ENCODE assay signal across 1 cellular context in the genomic region with DNA sequence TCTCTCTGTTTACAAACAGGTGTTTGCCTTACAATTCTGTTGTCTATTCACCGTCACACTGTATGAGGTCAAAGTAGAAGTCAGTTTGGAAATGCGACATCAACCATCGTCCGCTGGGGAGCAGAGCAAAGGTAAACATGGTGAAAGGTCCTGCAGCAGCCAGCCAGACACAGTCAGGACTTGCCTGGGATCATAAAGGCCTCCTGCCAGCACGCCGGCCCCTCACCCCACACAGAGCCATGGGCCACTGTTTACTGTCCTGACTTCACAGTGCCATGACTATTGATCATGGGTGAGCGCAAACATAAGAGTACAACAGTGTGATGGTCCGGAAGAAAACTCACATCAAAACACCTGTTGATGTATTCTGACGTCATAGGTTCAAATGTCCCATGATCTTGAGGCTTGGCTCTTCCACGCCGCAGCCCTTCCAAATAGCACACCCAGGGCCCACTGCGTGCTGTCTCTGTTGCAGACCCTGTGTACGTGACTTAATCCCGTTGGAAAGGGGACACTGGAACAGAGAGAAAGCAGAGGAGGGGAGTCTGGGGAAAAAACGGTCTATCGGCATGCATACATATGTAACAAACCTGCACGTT.
TF ChIP-seq lines count a peak whose summit lies in the region.

No MANE protein-coding gene starts in this region.

TF ChIP-seq in HepG2, 621 proteins besides CTCF, POLR2A, EP300 and RAD21 (continued from another document and continues in another):
- TF ChIP-seq, protein P1, sequence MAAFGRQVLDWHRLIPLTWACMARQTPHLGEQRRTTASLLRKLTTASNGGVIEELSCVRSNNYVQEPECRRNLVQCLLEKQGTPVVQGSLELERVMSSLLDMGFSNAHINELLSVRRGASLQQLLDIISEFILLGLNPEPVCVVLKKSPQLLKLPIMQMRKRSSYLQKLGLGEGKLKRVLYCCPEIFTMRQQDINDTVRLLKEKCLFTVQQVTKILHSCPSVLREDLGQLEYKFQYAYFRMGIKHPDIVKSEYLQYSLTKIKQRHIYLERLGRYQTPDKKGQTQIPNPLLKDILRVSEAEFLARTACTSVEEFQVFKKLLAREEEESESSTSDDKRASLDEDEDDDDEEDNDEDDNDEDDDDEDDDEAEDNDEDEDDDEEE (CRISPR knock-in tag; IDR thresholded peaks at IDR 0.05), result peak; percentile 67; the same call in 1 of the 2 replicates
- TF ChIP-seq, protein P2, sequence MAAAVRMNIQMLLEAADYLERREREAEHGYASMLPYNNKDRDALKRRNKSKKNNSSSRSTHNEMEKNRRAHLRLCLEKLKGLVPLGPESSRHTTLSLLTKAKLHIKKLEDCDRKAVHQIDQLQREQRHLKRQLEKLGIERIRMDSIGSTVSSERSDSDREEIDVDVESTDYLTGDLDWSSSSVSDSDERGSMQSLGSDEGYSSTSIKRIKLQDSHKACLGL (CRISPR knock-in tag; IDR thresholded peaks at IDR 0.05), result peak; percentile 44; the same call in 1 of the 2 replicates
- TF ChIP-seq POGZ (CRISPR knock-in tag; IDR thresholded peaks at IDR 0.05) (peak; percentile 100), DPF2 (CRISPR knock-in tag; IDR thresholded peaks at IDR 0.05; ENCODE audit: borderline replicate concordance, low read depth) (peak; percentile 99), STAG1 (CRISPR knock-in tag; IDR thresholded peaks at IDR 0.05) (peak; percentile 54), ZNF777 (CRISPR knock-in tag; IDR thresholded peaks at IDR 0.05) (no peak), SMARCE1 (IDR thresholded peaks at IDR 0.05; ENCODE audit: borderline replicate concordance) (no peak), ZFP1 (CRISPR knock-in tag; IDR thresholded peaks at IDR 0.05) (peak; percentile 98), TCF7L2 (IDR thresholded peaks at IDR 0.05; ENCODE audit: low read depth, low read length) (no peak), MAFK (conservative IDR thresholded peaks at IDR 0.05 in 1 of 2, IDR thresholded peaks at IDR 0.05 in 1 of 2; ENCODE audit: low read length in 2 of 2) (no peak), ZNF615 (CRISPR knock-in tag; IDR thresholded peaks at IDR 0.05; ENCODE audit: borderline replicate concordance) (no peak; the same call in 1 of the 2 replicates), MATR3 (CRISPR knock-in tag; IDR thresholded peaks at IDR 0.05) (no peak), KLF13 (CRISPR knock-in tag; IDR thresholded peaks at IDR 0.05) (no peak), ATF7 (IDR thresholded peaks at IDR 0.05) (peak; percentile 99), ATF7 (CRISPR knock-in tag; IDR thresholded peaks at IDR 0.05) (peak; percentile 99), ZSCAN29 (CRISPR knock-in tag; conservative IDR thresholded peaks at IDR 0.05) (peak; percentile 93), ADNP (CRISPR knock-in tag; IDR thresholded peaks at IDR 0.05) (peak; percentile 90), TP53 (CRISPR knock-in tag; conservative IDR thresholded peaks at IDR 0.05) (peak; percentile 87; the same call in 1 of the 2 replicates), NFYB (CRISPR knock-in tag; IDR thresholded peaks at IDR 0.05) (peak; percentile 54), ARNT (IDR thresholded peaks at IDR 0.05) (no peak), ZNF850 (CRISPR knock-in tag; conservative IDR thresholded peaks at IDR 0.05) (no peak; the same call in 1 of the 2 replicates), ZNF17 (CRISPR knock-in tag; IDR thresholded peaks at IDR 0.05) (no peak), ZNF782 (CRISPR knock-in tag; IDR thresholded peaks at IDR 0.05; ENCODE audit: borderline replicate concordance) (peak; percentile 50; the same call in 1 of the 2 replicates), ZNF790 (CRISPR knock-in tag; IDR thresholded peaks at IDR 0.05; ENCODE audit: borderline replicate concordance) (no peak; the same call in 1 of the 2 replicates), GABPA (IDR thresholded peaks at IDR 0.05; ENCODE audit: low read depth, low read length) (no peak), GABPA (CRISPR knock-in tag; IDR thresholded peaks at IDR 0.05; ENCODE audit: low read depth) (peak; percentile 81), PHF5A (CRISPR knock-in tag; IDR thresholded peaks at IDR 0.05; ENCODE audit: low read depth, unreplicated experiment) (peak; percentile 90), ZNF549 (CRISPR knock-in tag; IDR thresholded peaks at IDR 0.05) (no peak), ETV5 (CRISPR knock-in tag; IDR thresholded peaks at IDR 0.05; ENCODE audit: borderline replicate concordance) (peak; percentile 99)
- TF ChIP-seq, protein P3, sequence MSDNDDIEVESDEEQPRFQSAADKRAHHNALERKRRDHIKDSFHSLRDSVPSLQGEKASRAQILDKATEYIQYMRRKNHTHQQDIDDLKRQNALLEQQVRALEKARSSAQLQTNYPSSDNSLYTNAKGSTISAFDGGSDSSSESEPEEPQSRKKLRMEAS (IDR thresholded peaks at IDR 0.05), result peak; percentile 94
- TF ChIP-seq, protein P4, sequence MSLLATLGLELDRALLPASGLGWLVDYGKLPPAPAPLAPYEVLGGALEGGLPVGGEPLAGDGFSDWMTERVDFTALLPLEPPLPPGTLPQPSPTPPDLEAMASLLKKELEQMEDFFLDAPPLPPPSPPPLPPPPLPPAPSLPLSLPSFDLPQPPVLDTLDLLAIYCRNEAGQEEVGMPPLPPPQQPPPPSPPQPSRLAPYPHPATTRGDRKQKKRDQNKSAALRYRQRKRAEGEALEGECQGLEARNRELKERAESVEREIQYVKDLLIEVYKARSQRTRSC (CRISPR knock-in tag; IDR thresholded peaks at IDR 0.05; ENCODE audit: low read depth), result no peak
- TF ChIP-seq, protein P5, sequence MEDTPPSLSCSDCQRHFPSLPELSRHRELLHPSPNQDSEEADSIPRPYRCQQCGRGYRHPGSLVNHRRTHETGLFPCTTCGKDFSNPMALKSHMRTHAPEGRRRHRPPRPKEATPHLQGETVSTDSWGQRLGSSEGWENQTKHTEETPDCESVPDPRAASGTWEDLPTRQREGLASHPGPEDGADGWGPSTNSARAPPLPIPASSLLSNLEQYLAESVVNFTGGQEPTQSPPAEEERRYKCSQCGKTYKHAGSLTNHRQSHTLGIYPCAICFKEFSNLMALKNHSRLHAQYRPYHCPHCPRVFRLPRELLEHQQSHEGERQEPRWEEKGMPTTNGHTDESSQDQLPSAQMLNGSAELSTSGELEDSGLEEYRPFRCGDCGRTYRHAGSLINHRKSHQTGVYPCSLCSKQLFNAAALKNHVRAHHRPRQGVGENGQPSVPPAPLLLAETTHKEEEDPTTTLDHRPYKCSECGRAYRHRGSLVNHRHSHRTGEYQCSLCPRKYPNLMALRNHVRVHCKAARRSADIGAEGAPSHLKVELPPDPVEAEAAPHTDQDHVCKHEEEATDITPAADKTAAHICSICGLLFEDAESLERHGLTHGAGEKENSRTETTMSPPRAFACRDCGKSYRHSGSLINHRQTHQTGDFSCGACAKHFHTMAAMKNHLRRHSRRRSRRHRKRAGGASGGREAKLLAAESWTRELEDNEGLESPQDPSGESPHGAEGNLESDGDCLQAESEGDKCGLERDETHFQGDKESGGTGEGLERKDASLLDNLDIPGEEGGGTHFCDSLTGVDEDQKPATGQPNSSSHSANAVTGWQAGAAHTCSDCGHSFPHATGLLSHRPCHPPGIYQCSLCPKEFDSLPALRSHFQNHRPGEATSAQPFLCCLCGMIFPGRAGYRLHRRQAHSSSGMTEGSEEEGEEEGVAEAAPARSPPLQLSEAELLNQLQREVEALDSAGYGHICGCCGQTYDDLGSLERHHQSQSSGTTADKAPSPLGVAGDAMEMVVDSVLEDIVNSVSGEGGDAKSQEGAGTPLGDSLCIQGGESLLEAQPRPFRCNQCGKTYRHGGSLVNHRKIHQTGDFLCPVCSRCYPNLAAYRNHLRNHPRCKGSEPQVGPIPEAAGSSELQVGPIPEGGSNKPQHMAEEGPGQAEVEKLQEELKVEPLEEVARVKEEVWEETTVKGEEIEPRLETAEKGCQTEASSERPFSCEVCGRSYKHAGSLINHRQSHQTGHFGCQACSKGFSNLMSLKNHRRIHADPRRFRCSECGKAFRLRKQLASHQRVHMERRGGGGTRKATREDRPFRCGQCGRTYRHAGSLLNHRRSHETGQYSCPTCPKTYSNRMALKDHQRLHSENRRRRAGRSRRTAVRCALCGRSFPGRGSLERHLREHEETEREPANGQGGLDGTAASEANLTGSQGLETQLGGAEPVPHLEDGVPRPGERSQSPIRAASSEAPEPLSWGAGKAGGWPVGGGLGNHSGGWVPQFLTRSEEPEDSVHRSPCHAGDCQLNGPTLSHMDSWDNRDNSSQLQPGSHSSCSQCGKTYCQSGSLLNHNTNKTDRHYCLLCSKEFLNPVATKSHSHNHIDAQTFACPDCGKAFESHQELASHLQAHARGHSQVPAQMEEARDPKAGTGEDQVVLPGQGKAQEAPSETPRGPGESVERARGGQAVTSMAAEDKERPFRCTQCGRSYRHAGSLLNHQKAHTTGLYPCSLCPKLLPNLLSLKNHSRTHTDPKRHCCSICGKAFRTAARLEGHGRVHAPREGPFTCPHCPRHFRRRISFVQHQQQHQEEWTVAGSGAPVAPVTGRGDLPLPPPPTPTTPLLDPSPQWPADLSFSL (CRISPR knock-in tag; IDR thresholded peaks at IDR 0.05), result peak; percentile 57; the same call in 1 of the 2 replicates
- TF ChIP-seq, protein P6, sequence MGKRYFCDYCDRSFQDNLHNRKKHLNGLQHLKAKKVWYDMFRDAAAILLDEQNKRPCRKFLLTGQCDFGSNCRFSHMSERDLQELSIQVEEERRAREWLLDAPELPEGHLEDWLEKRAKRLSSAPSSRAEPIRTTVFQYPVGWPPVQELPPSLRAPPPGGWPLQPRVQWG (CRISPR knock-in tag; IDR thresholded peaks at IDR 0.05; ENCODE audit: borderline replicate concordance, low read depth), result peak; percentile 69; the same call in 1 of the 2 replicates
- TF ChIP-seq, protein P7, sequence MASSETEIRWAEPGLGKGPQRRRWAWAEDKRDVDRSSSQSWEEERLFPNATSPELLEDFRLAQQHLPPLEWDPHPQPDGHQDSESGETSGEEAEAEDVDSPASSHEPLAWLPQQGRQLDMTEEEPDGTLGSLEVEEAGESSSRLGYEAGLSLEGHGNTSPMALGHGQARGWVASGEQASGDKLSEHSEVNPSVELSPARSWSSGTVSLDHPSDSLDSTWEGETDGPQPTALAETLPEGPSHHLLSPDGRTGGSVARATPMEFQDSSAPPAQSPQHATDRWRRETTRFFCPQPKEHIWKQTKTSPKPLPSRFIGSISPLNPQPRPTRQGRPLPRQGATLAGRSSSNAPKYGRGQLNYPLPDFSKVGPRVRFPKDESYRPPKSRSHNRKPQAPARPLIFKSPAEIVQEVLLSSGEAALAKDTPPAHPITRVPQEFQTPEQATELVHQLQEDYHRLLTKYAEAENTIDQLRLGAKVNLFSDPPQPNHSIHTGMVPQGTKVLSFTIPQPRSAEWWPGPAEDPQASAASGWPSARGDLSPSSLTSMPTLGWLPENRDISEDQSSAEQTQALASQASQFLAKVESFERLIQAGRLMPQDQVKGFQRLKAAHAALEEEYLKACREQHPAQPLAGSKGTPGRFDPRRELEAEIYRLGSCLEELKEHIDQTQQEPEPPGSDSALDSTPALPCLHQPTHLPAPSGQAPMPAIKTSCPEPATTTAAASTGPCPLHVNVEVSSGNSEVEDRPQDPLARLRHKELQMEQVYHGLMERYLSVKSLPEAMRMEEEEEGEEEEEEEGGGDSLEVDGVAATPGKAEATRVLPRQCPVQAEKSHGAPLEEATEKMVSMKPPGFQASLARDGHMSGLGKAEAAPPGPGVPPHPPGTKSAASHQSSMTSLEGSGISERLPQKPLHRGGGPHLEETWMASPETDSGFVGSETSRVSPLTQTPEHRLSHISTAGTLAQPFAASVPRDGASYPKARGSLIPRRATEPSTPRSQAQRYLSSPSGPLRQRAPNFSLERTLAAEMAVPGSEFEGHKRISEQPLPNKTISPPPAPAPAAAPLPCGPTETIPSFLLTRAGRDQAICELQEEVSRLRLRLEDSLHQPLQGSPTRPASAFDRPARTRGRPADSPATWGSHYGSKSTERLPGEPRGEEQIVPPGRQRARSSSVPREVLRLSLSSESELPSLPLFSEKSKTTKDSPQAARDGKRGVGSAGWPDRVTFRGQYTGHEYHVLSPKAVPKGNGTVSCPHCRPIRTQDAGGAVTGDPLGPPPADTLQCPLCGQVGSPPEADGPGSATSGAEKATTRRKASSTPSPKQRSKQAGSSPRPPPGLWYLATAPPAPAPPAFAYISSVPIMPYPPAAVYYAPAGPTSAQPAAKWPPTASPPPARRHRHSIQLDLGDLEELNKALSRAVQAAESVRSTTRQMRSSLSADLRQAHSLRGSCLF (CRISPR knock-in tag; IDR thresholded peaks at IDR 0.05; ENCODE audit: borderline replicate concordance), result no peak; the same call in 1 of the 2 replicates
- TF ChIP-seq, protein P8, sequence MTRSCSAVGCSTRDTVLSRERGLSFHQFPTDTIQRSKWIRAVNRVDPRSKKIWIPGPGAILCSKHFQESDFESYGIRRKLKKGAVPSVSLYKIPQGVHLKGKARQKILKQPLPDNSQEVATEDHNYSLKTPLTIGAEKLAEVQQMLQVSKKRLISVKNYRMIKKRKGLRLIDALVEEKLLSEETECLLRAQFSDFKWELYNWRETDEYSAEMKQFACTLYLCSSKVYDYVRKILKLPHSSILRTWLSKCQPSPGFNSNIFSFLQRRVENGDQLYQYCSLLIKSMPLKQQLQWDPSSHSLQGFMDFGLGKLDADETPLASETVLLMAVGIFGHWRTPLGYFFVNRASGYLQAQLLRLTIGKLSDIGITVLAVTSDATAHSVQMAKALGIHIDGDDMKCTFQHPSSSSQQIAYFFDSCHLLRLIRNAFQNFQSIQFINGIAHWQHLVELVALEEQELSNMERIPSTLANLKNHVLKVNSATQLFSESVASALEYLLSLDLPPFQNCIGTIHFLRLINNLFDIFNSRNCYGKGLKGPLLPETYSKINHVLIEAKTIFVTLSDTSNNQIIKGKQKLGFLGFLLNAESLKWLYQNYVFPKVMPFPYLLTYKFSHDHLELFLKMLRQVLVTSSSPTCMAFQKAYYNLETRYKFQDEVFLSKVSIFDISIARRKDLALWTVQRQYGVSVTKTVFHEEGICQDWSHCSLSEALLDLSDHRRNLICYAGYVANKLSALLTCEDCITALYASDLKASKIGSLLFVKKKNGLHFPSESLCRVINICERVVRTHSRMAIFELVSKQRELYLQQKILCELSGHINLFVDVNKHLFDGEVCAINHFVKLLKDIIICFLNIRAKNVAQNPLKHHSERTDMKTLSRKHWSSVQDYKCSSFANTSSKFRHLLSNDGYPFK (CRISPR knock-in tag; IDR thresholded peaks at IDR 0.05; ENCODE audit: borderline replicate concordance), result peak; percentile 73; the same call in 1 of the 2 replicates
- TF ChIP-seq, protein P9, sequence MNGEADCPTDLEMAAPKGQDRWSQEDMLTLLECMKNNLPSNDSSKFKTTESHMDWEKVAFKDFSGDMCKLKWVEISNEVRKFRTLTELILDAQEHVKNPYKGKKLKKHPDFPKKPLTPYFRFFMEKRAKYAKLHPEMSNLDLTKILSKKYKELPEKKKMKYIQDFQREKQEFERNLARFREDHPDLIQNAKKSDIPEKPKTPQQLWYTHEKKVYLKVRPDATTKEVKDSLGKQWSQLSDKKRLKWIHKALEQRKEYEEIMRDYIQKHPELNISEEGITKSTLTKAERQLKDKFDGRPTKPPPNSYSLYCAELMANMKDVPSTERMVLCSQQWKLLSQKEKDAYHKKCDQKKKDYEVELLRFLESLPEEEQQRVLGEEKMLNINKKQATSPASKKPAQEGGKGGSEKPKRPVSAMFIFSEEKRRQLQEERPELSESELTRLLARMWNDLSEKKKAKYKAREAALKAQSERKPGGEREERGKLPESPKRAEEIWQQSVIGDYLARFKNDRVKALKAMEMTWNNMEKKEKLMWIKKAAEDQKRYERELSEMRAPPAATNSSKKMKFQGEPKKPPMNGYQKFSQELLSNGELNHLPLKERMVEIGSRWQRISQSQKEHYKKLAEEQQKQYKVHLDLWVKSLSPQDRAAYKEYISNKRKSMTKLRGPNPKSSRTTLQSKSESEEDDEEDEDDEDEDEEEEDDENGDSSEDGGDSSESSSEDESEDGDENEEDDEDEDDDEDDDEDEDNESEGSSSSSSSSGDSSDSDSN (CRISPR knock-in tag; IDR thresholded peaks at IDR 0.05), result peak; percentile 88
